19 cellular contexts compared by ENCODE assay signal in genomic region chr7:43600046-43600445, GRCh38.
"Had no signal": no experiment of that assay in that cellular context is flagged by ENCODE, and none has a peak within 500 bp of the region (broad histone marks: within the 10 kb centered on the region; RNA-seq: fewer than 3 reads in every experiment).

No MANE protein-coding gene starts in this region.

- H3K4me3 ChIP-seq: neural progenitor cell, pancreas, SK-N-MC, transverse colon, vagina had no signal

- H3K9me3 ChIP-seq: pancreas, transverse colon, vagina had no signal

- H3K4me1 Mint-ChIP-seq: neural progenitor cell had no signal

- H3K27me3 ChIP-seq: brain microvascular endothelial cell, neural progenitor cell, pancreas, transverse colon, vagina had no signal

- ATAC-seq: left ventricle myocardium superior, pancreas had no signal

- DNase-seq: activated CD4-positive, alpha-beta memory T cell treated with anti-CD3 and anti-CD28 coated beads, Interleukin-2, amount 10 ng/mL, durations not matched to agents 7 days and 5 days; activated CD4-positive, alpha-beta T cell treated with anti-CD3 and anti-CD28 coated beads for 4 hours; activated CD8-positive, alpha-beta memory T cell treated with anti-CD3 and anti-CD28 coated beads, Interleukin-2, amount 50 U/mL, for 4 hours; activated naive CD8-positive, alpha-beta T cell treated with anti-CD3 and anti-CD28 coated beads, Interleukin-2, amount 10 ng/mL, durations not matched to agents 7 days and 5 days; anterior cingulate cortex; brain microvascular endothelial cell; cortex of kidney; effector CD8-positive, alpha-beta T cell; foreskin melanocyte; kidney glomerular epithelial cell; left ventricle myocardium superior; pancreas; stimulated activated CD4-positive, alpha-beta T cell treated with anti-CD3 and anti-CD28 coated beads, Interleukin-1b, Interleukin-23, amount 100 ng/mL, for 48 hours; T1000; transverse colon had no signal

- H3K27ac ChIP-seq: brain microvascular endothelial cell, neural progenitor cell, pancreas, SK-N-MC, transverse colon, vagina, VCaP had no signal

- H3K4me1 ChIP-seq: pancreas, transverse colon had no signal

- H3K4me3 Mint-ChIP-seq: activated CD4-positive, alpha-beta memory T cell treated with anti-CD3 and anti-CD28 coated beads, Interleukin-2, amount 10 ng/mL, durations not matched to agents 7 days and 5 days; activated naive CD8-positive, alpha-beta T cell treated with anti-CD3 and anti-CD28 coated beads, Interleukin-2, amount 10 ng/mL, durations not matched to agents 7 days and 5 days; neural progenitor cell had no signal

- H3K9me3 Mint-ChIP-seq: activated CD4-positive, alpha-beta memory T cell treated with anti-CD3 and anti-CD28 coated beads, Interleukin-2, amount 10 ng/mL, durations not matched to agents 7 days and 5 days had no signal

- H3K27ac Mint-ChIP-seq: activated CD4-positive, alpha-beta memory T cell treated with anti-CD3 and anti-CD28 coated beads, Interleukin-2, amount 10 ng/mL, durations not matched to agents 7 days and 5 days; activated naive CD8-positive, alpha-beta T cell treated with anti-CD3 and anti-CD28 coated beads, Interleukin-2, amount 10 ng/mL, durations not matched to agents 7 days and 5 days; neural progenitor cell had no signal

- H3K27me3 Mint-ChIP-seq: activated CD4-positive, alpha-beta memory T cell treated with anti-CD3 and anti-CD28 coated beads, Interleukin-2, amount 10 ng/mL, durations not matched to agents 7 days and 5 days; activated naive CD8-positive, alpha-beta T cell treated with anti-CD3 and anti-CD28 coated beads, Interleukin-2, amount 10 ng/mL, durations not matched to agents 7 days and 5 days had no signal
